Comparison of ENCODE assay signal across 9 cellular contexts in the genomic region with DNA sequence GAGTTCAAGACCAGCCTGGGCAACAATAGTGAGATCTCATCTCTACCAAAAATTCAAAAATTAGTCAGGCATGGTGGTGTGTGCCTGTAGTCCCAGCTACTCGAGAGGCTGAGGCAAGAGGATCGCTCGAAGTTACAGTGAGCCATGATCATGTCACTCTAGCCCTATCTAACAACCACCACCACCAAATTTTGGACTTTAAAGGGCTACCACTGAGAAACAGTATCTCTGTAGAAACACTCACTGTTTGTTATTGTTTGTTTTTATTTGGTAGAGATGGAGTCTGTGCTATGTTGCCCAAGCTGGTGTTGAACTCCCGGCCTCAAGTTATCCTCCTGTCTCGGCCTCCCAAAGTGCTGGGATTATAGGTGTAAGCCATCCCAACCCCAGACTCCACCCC. TPM values are rescaled to one million over a fixed set of nuclear protein-coding genes. Genes with fewer than 3 reads are reported as not detected.
DNase-seq lines count a peak whose midpoint lies in the region; ATAC-seq and TF ChIP-seq lines count a peak whose summit lies in the region.
"Had no signal": no experiment of that assay in that cellular context is flagged by ENCODE, and none has a peak within 500 bp of the region (broad histone marks: within the 10 kb centered on the region; RNA-seq: fewer than 3 reads in every experiment).

No MANE protein-coding gene starts in this region.

- H3K9ac ChIP-seq in OCI-LY1 (ENCODE audit: low read length), result no peak overlapping the region
- H3K9ac ChIP-seq in duodenal mucosa (ENCODE audit: low read depth in 1 of 2, low read length in 2 of 2), result peak overlapping the region; percentile 21 to 60
- H3K9ac ChIP-seq in trophoblast cell (ENCODE audit: low read length), result no peak overlapping the region

- H3K4me2 ChIP-seq in OCI-LY1 (ENCODE audit: low read length) (peak overlapping the region; percentile 61; the same call in 1 of the 2 replicates), trophoblast cell (ENCODE audit: low read length) (no peak overlapping the region)

- no peaks in the 10 kb centered on the region for H3K9me2 ChIP-seq in OCI-LY1 (ENCODE audit: low read depth, low read length)

- H3K18ac ChIP-seq in trophoblast cell (ENCODE audit: low read length), result no peak overlapping the region

- no peak for ATAC-seq in HG03442 (IDR thresholded peaks at IDR 0.05; ENCODE audit: unreplicated experiment)

- H3K27ac ChIP-seq in CD4-positive, alpha-beta memory T cell (ENCODE audit: low read depth, low read length), result peak overlapping the region; percentile 82
- H3K27ac ChIP-seq in OCI-LY1 (ENCODE audit: low read depth, low read length, poor library complexity, severe bottlenecking), result peak overlapping the region; percentile 67
- peak overlapping the region; percentile 80 for H3K27ac ChIP-seq in duodenal mucosa (ENCODE audit: low read depth, low read length)
- no peak overlapping the region for H3K27ac ChIP-seq in trophoblast cell (ENCODE audit: low read depth, low read length)

- H3K14ac ChIP-seq in trophoblast cell (ENCODE audit: low read length), result peak overlapping the region; percentile 54

- CTCF ChIA-PET in CD4-positive, alpha-beta memory T cell (lab: Charles Lee; ENCODE audit: partially characterized antibody), result interaction anchor here (0.6 to 3.7 kb wide), 11 partner anchors 11 to 140 kb away, joined by 3 to 27 read pairs (median 6); no protein-coding TSS in a partner anchor

- peak overlapping the region in 4 of 8 donors; percentile 20 to 80 (median 36) for H3K4me3 Mint-ChIP-seq in CD4-positive, alpha-beta memory T cell

- H3K4me1 ChIP-seq in CD4-positive, alpha-beta memory T cell (ENCODE audit: insufficient read depth, low read length), result peaks cover 46% of the 10 kb centered on the region
- H3K4me1 ChIP-seq in OCI-LY1 (ENCODE audit: insufficient read depth, low read length, severe bottlenecking) (peaks cover 69% of the 10 kb centered on the region), duodenal mucosa (ENCODE audit: control insufficient read depth in 1 of 2, insufficient read depth in 2 of 2, low read length in 2 of 2) (peaks cover 63 to 73% of the 10 kb centered on the region in 2 donors), trophoblast cell (ENCODE audit: control insufficient read depth in 1 of 2, insufficient read depth in 2 of 2, low read length in 2 of 2) (peaks cover 37 to 41% of the 10 kb centered on the region in 2 experiments)

- peak overlapping the region in 1 of 2 donors; percentile 9 for H3K4me3 ChIP-seq in CD4-positive, alpha-beta memory T cell (ENCODE audit: low read length in 2 of 2)
- H3K4me3 ChIP-seq in OCI-LY1 (ENCODE audit: low read depth, low read length, poor library complexity, severe bottlenecking) (no peak overlapping the region), duodenal mucosa (ENCODE audit: low read depth in 1 of 2, low read length in 2 of 2) (peak overlapping the region in 1 of 2 donors; percentile 18), trophoblast cell (ENCODE audit: low read depth, low read length) (no peak overlapping the region)

- WGBS in trophoblast cell (ENCODE audit: extremely low coverage, insufficient coverage, insufficient read length), result no CpG with 5 or more reads among the region's 5 CpGs

- H2BK12ac ChIP-seq in trophoblast cell (ENCODE audit: low read length), result peak overlapping the region; percentile 50

- peak overlapping the region; percentile 76 for H2BK5ac ChIP-seq in trophoblast cell (ENCODE audit: low read depth, low read length, poor library complexity)

- peak overlapping the region; percentile 80 for H2BK120ac ChIP-seq in trophoblast cell (ENCODE audit: insufficient read depth, low read length, poor library complexity)

- POLR2A ChIA-PET in CD4-positive, alpha-beta memory T cell (lab: Charles Lee; ENCODE audit: partially characterized antibody), result interaction anchor here (1.0 to 18.5 kb wide), 12 partner anchors 8 to 160 kb away, joined by 3 to 620 read pairs (median 38); a partner anchor contains a TSS

- H4K12ac ChIP-seq in trophoblast cell (ENCODE audit: low read depth, low read length), result no peak overlapping the region

- H3K23ac ChIP-seq in trophoblast cell (ENCODE audit: low read length), result no peak overlapping the region

- H4K8ac ChIP-seq in trophoblast cell (ENCODE audit: low read depth, low read length), result no peak overlapping the region

- H3K36me3 Mint-ChIP-seq in CD4-positive, alpha-beta memory T cell, result peaks cover 10 to 26% of the 10 kb centered on the region in 2 donors

- peak overlapping the region; percentile 87 to 96 (median 90) for H3K27ac Mint-ChIP-seq in CD4-positive, alpha-beta memory T cell

- H4K20me1 ChIP-seq in OCI-LY1 (ENCODE audit: insufficient read depth, low read length), result no peaks in the 10 kb centered on the region

- TF ChIP-seq CTCF in OCI-LY1 (IDR thresholded peaks at IDR 0.05; ENCODE audit: low read length), result no peak

- no peak overlapping the region for H3K4ac ChIP-seq in trophoblast cell (ENCODE audit: low read depth, low read length)

- H3K27me3 ChIP-seq in CD4-positive, alpha-beta memory T cell (ENCODE audit: insufficient read depth, low read length), result no peaks in the 10 kb centered on the region
- no peaks in the 10 kb centered on the region for H3K27me3 ChIP-seq in OCI-LY1 (ENCODE audit: insufficient read depth, low read length)
- no peaks in the 10 kb centered on the region for H3K27me3 ChIP-seq in duodenal mucosa (ENCODE audit: control insufficient read depth in 1 of 2, insufficient read depth in 2 of 2, low read length in 2 of 2)
- H3K27me3 ChIP-seq in trophoblast cell (ENCODE audit: insufficient read depth, low read length), result no peaks in the 10 kb centered on the region

- no peaks in the 10 kb centered on the region for H3K27me3 Mint-ChIP-seq in CD4-positive, alpha-beta memory T cell

- peak in 1 of 5 donors; percentile 33 for DNase-seq in CD4-positive, alpha-beta memory T cell
- peak in 1 of 2 donors; percentile 52 for DNase-seq in trophoblast cell
- no peak for DNase-seq in SHP77 (lab: John Stamatoyannopoulos, UW)
- no peak for DNase-seq in mucosa of gallbladder (ENCODE audit: low spot score)
- no peak for DNase-seq in NCI-H345 (lab: John Stamatoyannopoulos, UW)
- DNase-seq: NK-92 treated with Interleukin-12 subunit alpha and Interleukin-12 subunit beta, amount 100 ng/mL, for 24 hours had no signal

- H2AFZ ChIP-seq in OCI-LY1 (ENCODE audit: low read length) (no peak overlapping the region), trophoblast cell (ENCODE audit: insufficient read depth, low read length, poor library complexity) (no peak overlapping the region)

- no peaks in the 10 kb centered on the region for H3K9me3 Mint-ChIP-seq in CD4-positive, alpha-beta memory T cell

- no peaks in the 10 kb centered on the region for H3K9me3 ChIP-seq in CD4-positive, alpha-beta memory T cell (ENCODE audit: control insufficient read depth in 1 of 2, low read length in 2 of 2)
- H3K9me3 ChIP-seq in OCI-LY1 (ENCODE audit: low read length) (no peaks in the 10 kb centered on the region), duodenal mucosa (ENCODE audit: control insufficient read depth in 1 of 2, low read length in 2 of 2) (no peaks in the 10 kb centered on the region), trophoblast cell (ENCODE audit: insufficient read depth, low read depth, low read length) (no peaks in the 10 kb centered on the region)

- H3F3A ChIP-seq in OCI-LY1 (ENCODE audit: insufficient read depth, low read length), result no peaks in the 10 kb centered on the region

- peaks cover 11% of the 10 kb centered on the region for H3K36me3 ChIP-seq in CD4-positive, alpha-beta memory T cell (ENCODE audit: insufficient read depth, low read length)
- H3K36me3 ChIP-seq in OCI-LY1 (ENCODE audit: insufficient read depth, low read length), result peaks cover 16% of the 10 kb centered on the region; the same call in 1 of the 2 replicates
- peaks cover 5 to 7% of the 10 kb centered on the region in 2 donors for H3K36me3 ChIP-seq in duodenal mucosa (ENCODE audit: control insufficient read depth in 1 of 2, insufficient read depth in 2 of 2, low read length in 2 of 2)
- H3K36me3 ChIP-seq in trophoblast cell (ENCODE audit: control insufficient read depth in 1 of 2, insufficient read depth in 2 of 2, low read length in 2 of 2), result peaks cover 0 to 3% of the 10 kb centered on the region in 2 experiments

- no peak overlapping the region for H2AK5ac ChIP-seq in trophoblast cell (ENCODE audit: low read length)

- H3K79me2 ChIP-seq in OCI-LY1 (ENCODE audit: insufficient read depth, low read length), result no peaks in the 10 kb centered on the region
- peaks cover 6% of the 10 kb centered on the region for H3K79me2 ChIP-seq in trophoblast cell (ENCODE audit: control insufficient read depth, insufficient read depth, low read length, poor library complexity)

- intact Hi-C loops in CD4-positive, alpha-beta memory T cell (cut with micrococcal nuclease), result loop anchor here (1.0 to 10.0 kb wide), 3 partner anchors 18 to 359 kb away; a partner anchor contains a TSS

- H3K79me1 ChIP-seq in trophoblast cell (ENCODE audit: low read length), result peaks cover 35% of the 10 kb centered on the region

- peaks cover 29 to 58% (median 43%) of the 10 kb centered on the region in 4 donors for H3K4me1 Mint-ChIP-seq in CD4-positive, alpha-beta memory T cell

- H4K91ac ChIP-seq in trophoblast cell (ENCODE audit: low read depth, low read length), result peak overlapping the region; percentile 75

RNA-seq across cellular contexts. Expression of a gene that starts 1.3 kb away (rescaled TPM):
- 100 to 1,000 TPM; 101 to 103 TPM for total RNA-seq in CD4-positive, alpha-beta memory T cell
- polyA plus RNA-seq in CD4-positive, alpha-beta memory T cell, result 10 to 100 TPM in 1 of 2 donors, 1 to 10 TPM in 1; 6.2 to 11.1 TPM
- polyA plus RNA-seq in trophoblast cell (2013), result 277 and 287 TPM in 2 replicates
- 109 TPM for total RNA-seq in mucosa of gallbladder

RNA-seq across cellular contexts. Expression of a gene that starts 23.6 kb away (rescaled TPM):
- total RNA-seq in CD4-positive, alpha-beta memory T cell, result 10 to 100 TPM; 19.5 to 22.5 TPM
- 10 to 100 TPM in 1 of 2 donors, 1 to 10 TPM in 1; 4.0 to 20.5 TPM for polyA plus RNA-seq in CD4-positive, alpha-beta memory T cell
- 0.22 and 0.33 TPM in 2 replicates for polyA plus RNA-seq in trophoblast cell (2013)
- 3.3 TPM for total RNA-seq in mucosa of gallbladder

RNA-seq across cellular contexts. Expression of a gene that starts 44.2 kb away (rescaled TPM):
- total RNA-seq in CD4-positive, alpha-beta memory T cell, result 1 to 10 TPM; 5.3 to 5.5 TPM
- polyA plus RNA-seq in CD4-positive, alpha-beta memory T cell, result under 1 TPM; 0.21 to 0.52 TPM
- polyA plus RNA-seq in trophoblast cell (2013), result 0.69 and 1.00 TPM in 2 replicates
- total RNA-seq in mucosa of gallbladder, result 3.8 TPM

Comparison
In these comparisons a context has a peak if more than half of its experiments do, and no peak if none do; other contexts are left out.
1. H3K9ac ChIP-seq: peak in duodenal mucosa (2 of 2); none in OCI-LY1 (single experiment) and trophoblast cell (single experiment).